In genomic region chr4:36582214-36582613, GRCh38 we compare ENCODE assay signal across 10 cellular contexts.
"Had no signal": no experiment of that assay in that cellular context is flagged by ENCODE, and none has a peak within 500 bp of the region (broad histone marks: within the 10 kb centered on the region; RNA-seq: fewer than 3 reads in every experiment).

No MANE protein-coding gene starts in this region.

- H3K4me1 Mint-ChIP-seq: IgD-negative memory B cell had no signal

- ATAC-seq: HCT116, HepG2 had no signal

- H3K36me3 Mint-ChIP-seq: IgD-negative memory B cell had no signal

- FAIRE-seq: HepG2 had no signal

- H3K4me1 ChIP-seq: HAP-1 had no signal

- H3K36me3 ChIP-seq: HAP-1 had no signal

- H3K9ac ChIP-seq: GM23248 had no signal

- H3K27me3 Mint-ChIP-seq: IgD-negative memory B cell had no signal

- H3K4me3 ChIP-seq: GM23248, HAP-1 had no signal

- H3K27ac Mint-ChIP-seq: HFFc6, IgD-negative memory B cell had no signal

- H3K4me3 Mint-ChIP-seq: HFFc6, IgD-negative memory B cell had no signal

- DNase-seq: GM23248, GOT3, H7, HFFc6, KBM-7 had no signal

- H3K27ac ChIP-seq: GM23248, HL-60 had no signal

- H3K9me3 ChIP-seq: HAP-1 had no signal
